Comparison of ENCODE assay signal across 27 cellular contexts in the genomic region with DNA sequence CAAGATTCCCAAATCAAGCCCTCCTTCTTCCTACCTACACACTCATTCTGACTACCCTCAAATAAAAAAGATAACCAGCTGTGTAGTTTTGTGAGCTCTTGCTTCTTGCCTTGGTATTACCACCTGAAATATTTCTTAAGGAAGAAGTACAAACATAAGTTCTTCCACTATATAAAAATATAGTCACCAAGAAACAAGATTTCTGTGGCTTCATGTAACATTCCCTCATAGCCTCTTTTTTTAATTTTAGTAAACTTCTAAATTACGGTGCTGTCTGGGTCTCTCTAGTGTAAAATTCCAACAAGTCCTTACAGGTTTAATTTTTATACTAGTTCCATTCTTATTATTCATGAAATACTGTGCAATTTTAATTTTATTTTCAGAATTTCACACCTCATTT. TPM values are rescaled to one million over a fixed set of nuclear protein-coding genes. Genes with fewer than 3 reads are reported as not detected.
A peak's percentile ranks its signal among the peaks of the same experiment; 100 is the strongest.
DNase-seq lines count a peak whose midpoint lies in the region; ATAC-seq and TF ChIP-seq lines count a peak whose summit lies in the region.
"Had no signal": no experiment of that assay in that cellular context is flagged by ENCODE, and none has a peak within 500 bp of the region (broad histone marks: within the 10 kb centered on the region; RNA-seq: fewer than 3 reads in every experiment).

No MANE protein-coding gene starts in this region.

- H3K4me1 ChIP-seq in Panc1 (ENCODE audit: control insufficient read depth, insufficient read depth, low read length) (peaks cover 58% of the 10 kb centered on the region), esophagus muscularis mucosa (peaks cover 0 to 59% (median 48%) of the 10 kb centered on the region in 4 donors), mesenchymal stem cell (ENCODE audit: control insufficient read depth, insufficient read depth, low read depth, low read length) (peaks cover 5% of the 10 kb centered on the region)
- H3K4me1 ChIP-seq: left ventricle myocardium inferior had no signal

- in situ Hi-C loops in Panc1 (cut with HindIII; ENCODE audit: low pct_unique_long_range_greater_than_20kb, low sequenced_read_pairs): loop anchor here (5.0 kb wide), 1 partner anchor 287 kb away; a partner anchor contains a TSS

- no peak overlapping the region for H2AFZ ChIP-seq in mesenchymal stem cell (ENCODE audit: low read depth, low read length)

- peaks cover 11% of the 10 kb centered on the region for H3K36me3 Mint-ChIP-seq in type B pancreatic cell
- H3K36me3 Mint-ChIP-seq: activated CD4-positive, alpha-beta memory T cell treated with anti-CD3 and anti-CD28 coated beads for 36 hours; naive thymus-derived CD4-positive, alpha-beta T cell had no signal

- TF ChIP-seq CTCF in Panc1 (IDR thresholded peaks at IDR 0.05) (no peak), esophagus muscularis mucosa (IDR thresholded peaks at IDR 0.05) (no peak), type B pancreatic cell (conservative IDR thresholded peaks at IDR 0.05) (no peak)

- H3K4ac ChIP-seq in mesenchymal stem cell (ENCODE audit: low read depth in 1 of 2, low read length in 2 of 2): no peak overlapping the region

- H3K27me3 ChIP-seq in Panc1 (ENCODE audit: control insufficient read depth, insufficient read depth, low read length): no peaks in the 10 kb centered on the region
- H3K27me3 ChIP-seq in esophagus muscularis mucosa: no peaks in the 10 kb centered on the region
- H3K27me3 ChIP-seq in mesenchymal stem cell (ENCODE audit: control insufficient read depth in 1 of 2, insufficient read depth in 1 of 2, low read length in 2 of 2): no peaks in the 10 kb centered on the region

- H2BK5ac ChIP-seq in mesenchymal stem cell (ENCODE audit: low read depth, low read length, poor library complexity, severe bottlenecking): no peak overlapping the region

- no peak overlapping the region for H4K91ac ChIP-seq in mesenchymal stem cell (ENCODE audit: low read length)

- H3K9me3 Mint-ChIP-seq in type B pancreatic cell: no peaks in the 10 kb centered on the region
- H3K9me3 Mint-ChIP-seq: activated CD4-positive, alpha-beta memory T cell treated with anti-CD3 and anti-CD28 coated beads for 36 hours; CD4-positive, alpha-beta T cell; central memory CD8-positive, alpha-beta T cell; dendritic cell treated with granulocyte-macrophage colony-stimulating factor and Interleukin-4, amounts not matched to agents 40 ng/mL and 50 ng/mL, for 4 days; IgD-negative memory B cell had no signal

- H3K23ac ChIP-seq in mesenchymal stem cell (ENCODE audit: low read length in 2 of 2): no peak overlapping the region

- peaks cover 3% of the 10 kb centered on the region for H3K27me3 Mint-ChIP-seq in type B pancreatic cell

- no peak overlapping the region for H2AK5ac ChIP-seq in mesenchymal stem cell (ENCODE audit: low read length, severe bottlenecking)

- 74% methylated on average over 1 of the region's 1 CpG for WGBS in esophagus muscularis mucosa
- no CpG with 5 or more reads among the region's 1 CpG for WGBS in mesenchymal stem cell

- no peak overlapping the region for H3K4me2 ChIP-seq in mesenchymal stem cell (ENCODE audit: low read length, poor library complexity, severe bottlenecking)

- no peak for TF ChIP-seq POLR2A in esophagus muscularis mucosa (IDR thresholded peaks at IDR 0.05; ENCODE audit: low read depth)

- H3K36me3 ChIP-seq in Panc1 (ENCODE audit: control insufficient read depth, insufficient read depth, low read length): no peaks in the 10 kb centered on the region; the same call in 1 of the 2 replicates
- peaks cover 0 to 5% (median 0%) of the 10 kb centered on the region in 4 donors for H3K36me3 ChIP-seq in esophagus muscularis mucosa
- H3K36me3 ChIP-seq in mesenchymal stem cell (ENCODE audit: control insufficient read depth in 1 of 2, insufficient read depth in 2 of 2, low read depth in 1 of 2, low read length in 2 of 2): peaks cover 3 to 4% of the 10 kb centered on the region in 2 experiments
- H3K36me3 ChIP-seq: left ventricle myocardium inferior had no signal

- H3K4me3 ChIP-seq in Panc1 (ENCODE audit: low read depth in 2 of 2, low read length in 2 of 2): no peak overlapping the region
- H3K4me3 ChIP-seq in esophagus muscularis mucosa: peak overlapping the region in 1 of 4 donors; percentile 45
- peak overlapping the region in 1 of 2 experiments; percentile 63 for H3K4me3 ChIP-seq in mesenchymal stem cell (ENCODE audit: insufficient read depth in 1 of 2, low read depth in 1 of 2, low read length in 2 of 2)
- H3K4me3 ChIP-seq: left ventricle myocardium inferior had no signal

- intact Hi-C loops in Panc1 (cut with micrococcal nuclease; ENCODE audit: unreplicated experiment): loop anchor here (2.0 kb wide), 1 partner anchor 169 kb away; no protein-coding TSS in a partner anchor
- intact Hi-C loops in esophagus muscularis mucosa (cut with DNase I): loop anchor here (5.0 kb wide), 1 partner anchor 242 kb away; a partner anchor contains a TSS

- H3K4me3 Mint-ChIP-seq in type B pancreatic cell: peak overlapping the region; percentile 20
- H3K4me3 Mint-ChIP-seq: activated CD4-positive, alpha-beta memory T cell treated with anti-CD3 and anti-CD28 coated beads for 36 hours; CD4-positive, alpha-beta T cell; central memory CD8-positive, alpha-beta T cell; dendritic cell treated with granulocyte-macrophage colony-stimulating factor and Interleukin-4, amounts not matched to agents 40 ng/mL and 50 ng/mL, for 4 days; IgD-negative memory B cell; naive thymus-derived CD4-positive, alpha-beta T cell had no signal

- H3K9ac ChIP-seq in mesenchymal stem cell (ENCODE audit: low read length): peak overlapping the region; percentile 69

- CTCF ChIA-PET in Panc1 (lab: Charles Lee): interaction anchor here (0.7 kb wide), 1 partner anchor 287 kb away, joined by 4 read pairs; no protein-coding TSS in a partner anchor

- DNase-seq in Panc1 (ENCODE audit: low read depth, low spot score): no peak
- DNase-seq in esophagus muscularis mucosa (ENCODE audit: extremely low spot score): no peak
- no peak for DNase-seq in mesenchymal stem cell
- no peak for DNase-seq in type B pancreatic cell (ENCODE audit: extremely low spot score, unreplicated experiment)
- no peak for DNase-seq in DMS53 (lab: John Stamatoyannopoulos, UW)
- no peak for DNase-seq in inferior parietal cortex (ENCODE audit: extremely low spot score)
- DNase-seq: activated CD4-positive, alpha-beta memory T cell treated with anti-CD3 and anti-CD28 coated beads for 36 hours; activated CD4-positive, CD25-positive, alpha-beta regulatory T cell treated with anti-CD3 and anti-CD28 coated beads, Interleukin-2, amount 50 U/mL, for 72 hours; activated naive CD4-positive, alpha-beta T cell; AML-193; CD4-positive, alpha-beta T cell; HCEC 1CT; hippocampal formation; left ventricle myocardium inferior; midbrain; naive thymus-derived CD4-positive, alpha-beta T cell; NCI-H1092; NCI-H2029 treated with DMSO at 0.1 percent for 48 hours; NCI-H526; PC-3; SIG-M5; stimulated activated CD4-positive, alpha-beta T cell treated with anti-CD3 and anti-CD28 coated beads, Interleukin-15, amount 100 ng/mL, for 24 hours; stimulated activated CD4-positive, alpha-beta T cell treated with anti-CD3 and anti-CD28 coated beads, Interleukin-4, amount 100 ng/mL, for 4 hours had no signal

- no peak for TF ChIP-seq EP300 in esophagus muscularis mucosa (IDR thresholded peaks at IDR 0.05)

- H3K18ac ChIP-seq in mesenchymal stem cell (ENCODE audit: low read depth in 1 of 2, low read length in 2 of 2): no peak overlapping the region

- POLR2A ChIA-PET in Panc1 (lab: Charles Lee): no interaction called here

- BruUV-seq in Panc1 (replicated peaks; lab: Mats Ljungman, UMichigan): no TSS peak

- no peak overlapping the region for H2BK120ac ChIP-seq in mesenchymal stem cell (ENCODE audit: low read depth, low read length)

- H3K79me1 ChIP-seq in mesenchymal stem cell (replicated peaks; ENCODE audit: low read length, poor library complexity, severe bottlenecking): peaks cover 5% of the 10 kb centered on the region

- peak overlapping the region; percentile 83 for H3K27ac ChIP-seq in Panc1 (ENCODE audit: low read length)
- H3K27ac ChIP-seq in esophagus muscularis mucosa (replicated peaks in 1 of 4): peak overlapping the region; percentile 31 to 96 (median 82)
- H3K27ac ChIP-seq in mesenchymal stem cell (ENCODE audit: low read length, poor library complexity, severe bottlenecking): no peak overlapping the region
- H3K27ac ChIP-seq: left ventricle myocardium inferior had no signal

- H2BK15ac ChIP-seq in mesenchymal stem cell (ENCODE audit: low read depth, poor library complexity, severe bottlenecking): no peak overlapping the region

- H4K8ac ChIP-seq in mesenchymal stem cell (ENCODE audit: low read length): no peak overlapping the region

- peaks cover 40% of the 10 kb centered on the region for H3K4me1 Mint-ChIP-seq in type B pancreatic cell (ENCODE audit: unreplicated experiment)

- no peak overlapping the region for H3K14ac ChIP-seq in mesenchymal stem cell (ENCODE audit: low read length in 2 of 2)

- ATAC-seq in Panc1 (no peak), HG03175 (IDR thresholded peaks at IDR 0.05; ENCODE audit: unreplicated experiment) (no peak)
- ATAC-seq: naive thymus-derived CD4-positive, alpha-beta T cell; PC-3 had no signal

- peak overlapping the region; percentile 55 for H3K27ac Mint-ChIP-seq in type B pancreatic cell
- H3K27ac Mint-ChIP-seq: activated CD4-positive, alpha-beta memory T cell treated with anti-CD3 and anti-CD28 coated beads for 36 hours; CD4-positive, alpha-beta T cell; dendritic cell treated with granulocyte-macrophage colony-stimulating factor and Interleukin-4, amounts not matched to agents 40 ng/mL and 50 ng/mL, for 4 days; IgD-negative memory B cell; naive thymus-derived CD4-positive, alpha-beta T cell had no signal

- no peak overlapping the region for H2BK12ac ChIP-seq in mesenchymal stem cell (ENCODE audit: low read length in 2 of 2)

- H3K9me3 ChIP-seq in Panc1 (ENCODE audit: control insufficient read depth, insufficient read depth, low read depth, low read length) (no peaks in the 10 kb centered on the region), esophagus muscularis mucosa (no peaks in the 10 kb centered on the region), mesenchymal stem cell (ENCODE audit: control insufficient read depth, low read length) (no peaks in the 10 kb centered on the region)
- H3K9me3 ChIP-seq: left ventricle myocardium inferior had no signal

RNA-seq across cellular contexts. Expression of a gene that starts 9.0 kb away (rescaled TPM):
- total RNA-seq in Panc1 (2021; ENCODE audit: unreplicated experiment) (66.8 TPM), esophagus muscularis mucosa (10 to 100 TPM; 44.2 to 47.1 (median 45.1) TPM), type B pancreatic cell (ENCODE audit: low replicate concordance) (25.5 and 61.6 TPM in 2 replicates)
- 45.7 TPM for polyA plus RNA-seq in Panc1 (2012; ENCODE audit: insufficient read length)
- polyA plus RNA-seq in mesenchymal stem cell (2013, experiment 1 of 2): 12.3 TPM
- 12.3 TPM for polyA plus RNA-seq in mesenchymal stem cell (2013, experiment 2 of 2)
